In genomic region chr3:142644502-142644901, GRCh38 we compare ENCODE assay signal across 18 cellular contexts. TPM values are rescaled to one million over a fixed set of nuclear protein-coding genes. Genes with fewer than 3 reads are reported as not detected.
DNase-seq lines count a peak whose midpoint lies in the region; ATAC-seq, FAIRE-seq and TF ChIP-seq lines count a peak whose summit lies in the region.
"Had no signal": no experiment of that assay in that cellular context is flagged by ENCODE, and none has a peak within 500 bp of the region (broad histone marks: within the 10 kb centered on the region; RNA-seq: fewer than 3 reads in every experiment).

No MANE protein-coding gene starts in this region.

- H3F3A ChIP-seq in PC-3 (ENCODE audit: low read length, unreplicated experiment): no peaks in the 10 kb centered on the region

- DNase-seq in ACHN (peak; percentile 36), PC-3 (no peak), epithelial cell of proximal tubule (ENCODE audit: low read depth) (peak; percentile 71), small intestine (peak; percentile 29), head of caudate nucleus (no peak), NK-92 (lab: John Stamatoyannopoulos, UW; ENCODE audit: unreplicated experiment) (no peak), NCI-H2227 (lab: John Stamatoyannopoulos, UW; ENCODE audit: unreplicated experiment) (no peak)
- DNase-seq: BE2C; CD4-positive, alpha-beta memory T cell; DMS153; DMS79 treated with DMSO at 0.1 percent for 48 hours; EL; H7 had no signal

- H3K9me3 ChIP-seq in PC-3 (ENCODE audit: low read length) (no peaks in the 10 kb centered on the region), small intestine (ENCODE audit: control insufficient read depth, low read depth) (no peaks in the 10 kb centered on the region)
- H3K9me3 ChIP-seq: BE2C had no signal

- CTCF ChIA-PET in PC-3 (lab: Charles Lee): no interaction called here

- no peak for ATAC-seq in PC-3

- no peak overlapping the region for H3K9ac ChIP-seq in PC-3 (ENCODE audit: low read length)

- no peak overlapping the region for H2AFZ ChIP-seq in PC-3 (ENCODE audit: low read length)
- H2AFZ ChIP-seq: GM23338 had no signal

- WGBS in small intestine, 3 donors: 45 to 62% (median 54%) methylated on average over 6 of the region's 6 CpGs

- intact Hi-C loops in PC-3 (cut with micrococcal nuclease) (loop anchor here (2.0 kb wide), 1 partner anchor 26 kb away; no protein-coding TSS in a partner anchor), head of caudate nucleus (cut with DNase I) (no loop called here)

- no peak for FAIRE-seq in small intestine (lab: Jason Lieb, UNC)
- FAIRE-seq: D721Med, GM12892, HTR-8/SVneo had no signal

- H3K79me2 ChIP-seq in PC-3 (ENCODE audit: low read length): peaks cover 7% of the 10 kb centered on the region

- peaks cover 46% of the 10 kb centered on the region for H3K4me1 ChIP-seq in PC-3 (ENCODE audit: insufficient read depth, low read length)
- no peaks in the 10 kb centered on the region for H3K4me1 ChIP-seq in small intestine (ENCODE audit: control insufficient read depth in 2 of 2, insufficient read depth in 1 of 2, low read depth in 1 of 2, low read length in 1 of 2)
- H3K4me1 ChIP-seq: BE2C had no signal

- H4K20me1 ChIP-seq in PC-3 (ENCODE audit: low read length): no peaks in the 10 kb centered on the region

- TF ChIP-seq CTCF in PC-3 (conservative IDR thresholded peaks at IDR 0.05; ENCODE audit: low read depth, low read length) (no peak), epithelial cell of proximal tubule (conservative IDR thresholded peaks at IDR 0.05; ENCODE audit: low read depth, low read length) (no peak)

- H3K9me2 ChIP-seq in PC-3 (replicated peaks; ENCODE audit: low read length): no peaks in the 10 kb centered on the region

- peak overlapping the region; percentile 85 for H3K27ac ChIP-seq in PC-3 (ENCODE audit: low read length)
- no peak overlapping the region for H3K27ac ChIP-seq in small intestine (ENCODE audit: low read depth in 1 of 2, low read length in 1 of 2)
- H3K27ac ChIP-seq: C4-2B had no signal

- H3K27me3 ChIP-seq in PC-3 (ENCODE audit: low read length) (no peaks in the 10 kb centered on the region), small intestine (ENCODE audit: control insufficient read depth in 2 of 2, insufficient read depth in 2 of 2, low read length in 2 of 2) (no peaks in the 10 kb centered on the region)
- H3K27me3 ChIP-seq: BE2C had no signal

- H3K4me3 ChIP-seq in PC-3 (ENCODE audit: low read length) (no peak overlapping the region), epithelial cell of proximal tubule (ENCODE audit: low read depth, low read length) (no peak overlapping the region), small intestine (ENCODE audit: low read depth in 1 of 2, low read length in 2 of 2) (no peak overlapping the region)
- H3K4me3 ChIP-seq: GM23338 had no signal

- POLR2A ChIA-PET in PC-3 (lab: Charles Lee; ENCODE audit: unreplicated experiment): no interaction called here

- in situ Hi-C loops in ACHN (cut with HindIII; ENCODE audit: low pct_ligation_motif_present, low pct_unique_long_range_greater_than_20kb, low sequenced_read_pairs): no loop called here

- H3K36me3 ChIP-seq in PC-3 (ENCODE audit: low read depth, low read length) (no peaks in the 10 kb centered on the region), small intestine (ENCODE audit: control insufficient read depth in 2 of 2, insufficient read depth in 2 of 2, low read length in 2 of 2) (no peaks in the 10 kb centered on the region)
- H3K36me3 ChIP-seq: BE2C had no signal

- BruUV-seq in PC-3 (replicated peaks; lab: Mats Ljungman, UMichigan): no TSS peak

- 0 out of 2 replicates have a peak overlapping the region, but pooled peaks have one; percentile 28 for H3K4me2 ChIP-seq in PC-3 (ENCODE audit: low read length)
- H3K4me2 ChIP-seq: GM23338 had no signal

RNA-seq across cellular contexts. Expression of gene PLS1, which starts 48.3 kb away (rescaled TPM):
- total RNA-seq in PC-3 (2014; rRNA removed) (18.7 and 20.1 TPM in 2 replicates), epithelial cell of proximal tubule (30.5 and 36.4 TPM in 2 replicates)
- 100 to 1,000 TPM in 2 of 3 donors, 10 to 100 TPM in 1; 63.0 to 298 (median 279) TPM for polyA plus RNA-seq in small intestine

Comparison
In these comparisons a context has a peak if more than half of its experiments do, and no peak if none do; other contexts are left out.
1. DNase-seq: peak in ACHN (single experiment), epithelial cell of proximal tubule (single experiment) and small intestine (single experiment); none in PC-3 (single experiment), head of caudate nucleus (0 of 42), NK-92 (single experiment) and NCI-H2227 (single experiment).